In the genomic region with DNA sequence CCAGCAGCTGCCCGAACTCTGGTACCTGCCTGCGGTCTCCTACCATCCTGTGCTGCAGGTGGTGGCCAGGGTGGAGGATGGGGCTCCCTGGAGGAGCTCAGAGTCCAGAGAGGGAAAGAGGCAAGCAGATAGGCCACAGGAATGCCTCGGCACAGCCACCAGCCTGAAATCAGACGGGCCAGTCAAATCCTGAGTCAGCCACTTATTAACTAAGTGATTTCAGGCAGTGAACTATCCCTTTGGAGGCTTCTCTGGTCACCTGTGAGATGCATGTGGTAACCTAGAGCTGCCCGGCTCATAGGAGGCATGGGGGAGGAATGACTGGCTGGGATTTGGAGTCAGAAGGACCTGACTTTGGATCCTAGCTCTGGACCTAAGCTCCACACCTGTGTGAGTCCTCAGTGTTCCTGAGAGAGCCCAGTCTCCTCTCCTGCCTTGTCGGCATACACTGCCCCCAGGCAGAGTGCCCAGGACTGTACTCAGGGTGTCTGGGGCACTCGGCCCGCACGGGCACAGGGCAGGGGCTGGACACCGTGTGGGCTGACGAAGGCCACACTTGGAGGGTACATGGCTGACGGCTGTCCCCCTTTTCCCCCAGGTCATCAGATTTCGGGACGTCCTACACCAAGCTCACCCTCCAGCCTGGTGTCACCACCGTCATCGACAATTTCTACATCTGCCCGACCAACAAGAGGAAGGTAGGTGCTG, we compare ENCODE assay signal across 25 cellular contexts.
"Had no signal": no experiment of that assay in that cellular context is flagged by ENCODE, and none has a peak within 500 bp of the region (broad histone marks: within the 10 kb centered on the region; RNA-seq: fewer than 3 reads in every experiment).

No MANE protein-coding gene starts in this region.

- H3K36me3 ChIP-seq: SJSA1 had no signal

- H3K4me3 Mint-ChIP-seq: activated CD8-positive, alpha-beta T cell treated with anti-CD3 and anti-CD28 coated beads for 36 hours; activated T-cell treated with anti-CD3 and anti-CD28 coated beads, Interleukin-2, amount 50 U/mL, for 24 hours; activated T-helper 1 cell treated with anti-CD3 and anti-CD28 coated beads, Interleukin-12 subunit alpha, Interleukin-12 subunit beta, Interleukin-2, Interleukin-4 antibody, amounts not matched to agents 30 ng/mL and 10 ng/mL and 1 ng/mL, durations not matched to agents 14 hours and 24 hours and 36 hours; T-helper 1 cell treated with Interleukin-12 subunit alpha and Interleukin-12 subunit beta and Interleukin-4 antibody, amounts not matched to agents 30 μg/mL and 1 μg/mL, for 36 hours had no signal

- H3K27ac Mint-ChIP-seq: activated CD8-positive, alpha-beta T cell treated with anti-CD3 and anti-CD28 coated beads for 36 hours; activated naive CD4-positive, alpha-beta T cell treated with anti-CD3 and anti-CD28 coated beads, Interleukin-2, amount 50 U/mL, for 72 hours; activated T-cell treated with anti-CD3 and anti-CD28 coated beads, Interleukin-2, amount 50 U/mL, for 24 hours; activated T-helper 1 cell treated with anti-CD3 and anti-CD28 coated beads, Interleukin-12 subunit alpha, Interleukin-12 subunit beta, Interleukin-2, Interleukin-4 antibody, amounts not matched to agents 30 ng/mL and 10 ng/mL and 1 ng/mL, durations not matched to agents 14 hours and 24 hours and 36 hours; T-helper 1 cell treated with Interleukin-12 subunit alpha and Interleukin-12 subunit beta and Interleukin-4 antibody, amounts not matched to agents 30 μg/mL and 1 μg/mL, for 36 hours had no signal

- H3K4me1 ChIP-seq: SJSA1 had no signal

- H3K4me2 ChIP-seq: KMS-11 had no signal

- H3K9me3 Mint-ChIP-seq: activated CD8-positive, alpha-beta T cell treated with anti-CD3 and anti-CD28 coated beads for 36 hours; activated naive CD4-positive, alpha-beta T cell treated with anti-CD3 and anti-CD28 coated beads, Interleukin-2, amount 50 U/mL, for 72 hours; activated T-cell treated with anti-CD3 and anti-CD28 coated beads, Interleukin-2, amount 50 U/mL, for 24 hours; activated T-helper 1 cell treated with anti-CD3 and anti-CD28 coated beads, Interleukin-12 subunit alpha, Interleukin-12 subunit beta, Interleukin-2, Interleukin-4 antibody, amounts not matched to agents 30 ng/mL and 10 ng/mL and 1 ng/mL, durations not matched to agents 14 hours and 24 hours and 36 hours; T-helper 1 cell treated with Interleukin-12 subunit alpha and Interleukin-12 subunit beta and Interleukin-4 antibody, amounts not matched to agents 30 μg/mL and 1 μg/mL, for 36 hours had no signal

- H3K27ac ChIP-seq: KMS-11, SJSA1 had no signal

- H3K4me3 ChIP-seq: SJSA1 had no signal

- H3K36me3 Mint-ChIP-seq: activated naive CD4-positive, alpha-beta T cell treated with anti-CD3 and anti-CD28 coated beads, Interleukin-2, amount 50 U/mL, for 72 hours had no signal

- FAIRE-seq: RCC 7860 had no signal

- H3K9ac ChIP-seq: KMS-11 had no signal

- DNase-seq: activated CD4-positive, alpha-beta T cell treated with anti-CD3 and anti-CD28 coated beads for 4 hours; activated CD8-positive, alpha-beta memory T cell treated with anti-CD3 and anti-CD28 coated beads, Interleukin-2, amount 50 U/mL, for 48 hours; activated CD8-positive, alpha-beta T cell treated with anti-CD3 and anti-CD28 coated beads for 36 hours; activated effector memory CD4-positive, alpha-beta T cell treated with Interleukin-2 at 50 U/mL for 16 hours; activated naive CD4-positive, alpha-beta T cell treated with Interleukin-2 at 50 U/mL for 16 hours; activated T-cell treated with anti-CD3 and anti-CD28 coated beads, Interleukin-2, amount 50 U/mL, for 24 hours; amygdala; MV-4-11; NCI-H1092 treated with DMSO at 0.1 percent for 48 hours; NCI-H1417 treated with DMSO at 0.1 percent for 48 hours; NCI-H1694 treated with DMSO at 0.1 percent for 48 hours; NCI-H2029 treated with DMSO at 0.1 percent for 48 hours; NCI-H345; NCI-H510A treated with DMSO at 0.1 percent for 48 hours; PC-3; SHP77; SW 1271 had no signal

- H3K9me3 ChIP-seq: SJSA1 had no signal

- ATAC-seq: activated CD4-positive, CD25-positive, alpha-beta regulatory T cell treated with anti-CD3 and anti-CD28 coated beads, Interleukin-2, amount 50 U/mL, for 24 hours; activated CD8-positive, alpha-beta T cell treated with anti-CD3 and anti-CD28 coated beads for 36 hours; activated naive CD4-positive, alpha-beta T cell treated with anti-CD3 and anti-CD28 coated beads, Interleukin-2, amount 50 U/mL, for 72 hours; PC-3; SK-N-SH treated with all-trans-retinoic acid at 6 μM for 48 hours had no signal
